In the genomic region with DNA sequence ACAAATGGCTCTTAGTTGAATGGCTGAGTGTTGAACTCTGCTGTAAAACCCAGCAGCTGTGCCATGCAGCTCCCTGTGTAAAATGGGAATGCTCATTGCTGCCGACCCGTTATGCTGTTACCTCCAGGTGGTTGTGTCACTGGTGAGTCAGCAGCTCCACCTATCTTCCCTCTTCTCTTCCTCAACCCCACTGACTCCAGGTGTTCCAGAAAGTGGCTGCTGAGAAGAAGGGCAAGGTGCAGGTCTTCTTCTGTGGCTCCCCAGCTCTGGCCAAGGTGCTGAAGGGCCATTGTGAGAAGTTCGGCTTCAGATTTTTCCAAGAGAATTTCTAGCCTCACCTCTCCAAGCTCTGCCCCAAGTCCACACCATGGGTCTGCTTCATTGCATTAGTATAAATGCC, we compare ENCODE assay signal across 25 cellular contexts. TPM values are rescaled to one million over a fixed set of nuclear protein-coding genes. Genes with fewer than 3 reads are reported as not detected.
DNase-seq lines count a peak whose midpoint lies in the region; ATAC-seq and TF ChIP-seq lines count a peak whose summit lies in the region.
"Had no signal": no experiment of that assay in that cellular context is flagged by ENCODE, and none has a peak within 500 bp of the region (broad histone marks: within the 10 kb centered on the region; RNA-seq: fewer than 3 reads in every experiment).

No MANE protein-coding gene starts in this region.

- H3K27me3 Mint-ChIP-seq in H9 (ENCODE audit: low read depth): peaks cover 22% of the 10 kb centered on the region

- H3K9me3 Mint-ChIP-seq in H9: no peaks in the 10 kb centered on the region
- H3K9me3 Mint-ChIP-seq: CD14-positive monocyte; effector memory CD8-positive, alpha-beta T cell had no signal

- H3K27me3 ChIP-seq in WERI-Rb-1 (ENCODE audit: insufficient read depth, low read depth, severe bottlenecking): no peaks in the 10 kb centered on the region
- H3K27me3 ChIP-seq in H9 (ENCODE audit: insufficient read depth, low read length): no peaks in the 10 kb centered on the region
- H3K27me3 ChIP-seq in aorta (ENCODE audit: control insufficient read depth in 1 of 2, insufficient read depth in 2 of 2, low read length in 1 of 2): no peaks in the 10 kb centered on the region
- H3K27me3 ChIP-seq: SJSA1, upper lobe of left lung had no signal

- H3K36me3 ChIP-seq in WERI-Rb-1 (no peaks in the 10 kb centered on the region), aorta (ENCODE audit: control insufficient read depth in 1 of 2, insufficient read depth in 2 of 2, low read length in 1 of 2) (no peaks in the 10 kb centered on the region)
- H3K36me3 ChIP-seq: HAP-1, left ventricle myocardium inferior, SJSA1, stomach, upper lobe of left lung had no signal

- intact Hi-C loops in aorta (cut with DNase I): loop anchor here (5.0 kb wide), 4 partner anchors 171 to 411 kb away; no protein-coding TSS in a partner anchor

- no peak overlapping the region for H2AK5ac ChIP-seq in H9 (ENCODE audit: insufficient read length, low read length)

- H3K56ac ChIP-seq in H9 (ENCODE audit: insufficient read length, low read depth, low read length): no peak overlapping the region

- H2BK12ac ChIP-seq in H9 (ENCODE audit: insufficient read length, low read depth, low read length): no peak overlapping the region

- no peak overlapping the region for H3K27ac Mint-ChIP-seq in H9
- H3K27ac Mint-ChIP-seq: CD14-positive monocyte; effector memory CD8-positive, alpha-beta T cell had no signal

- H4K8ac ChIP-seq in H9 (replicated peaks; ENCODE audit: insufficient read length, low read depth, low read length): no peak overlapping the region

- H3K4me1 ChIP-seq in H9 (ENCODE audit: insufficient read depth, low read length) (no peaks in the 10 kb centered on the region), aorta (ENCODE audit: control insufficient read depth in 1 of 2, insufficient read depth in 2 of 2, low read length in 2 of 2) (no peaks in the 10 kb centered on the region)

- H3K4me1 Mint-ChIP-seq in H9: peaks cover 19 to 23% of the 10 kb centered on the region in 2 experiments

- H3K23me2 ChIP-seq in H9 (ENCODE audit: insufficient read length, low read depth, low read length, poor library complexity, severe bottlenecking): no peaks in the 10 kb centered on the region

- no peak overlapping the region for H2BK15ac ChIP-seq in H9 (ENCODE audit: low read depth, low read length)

- H3K4me3 ChIP-seq in WERI-Rb-1 (ENCODE audit: low read depth, low read length) (no peak overlapping the region), aorta (ENCODE audit: low read length in 2 of 2) (no peak overlapping the region)
- H3K4me3 ChIP-seq: HAP-1, left ventricle myocardium inferior, SJSA1, stomach, upper lobe of left lung had no signal

- peak; percentile 52 for TF ChIP-seq CTCF in WERI-Rb-1 (IDR thresholded peaks at IDR 0.05; ENCODE audit: low read depth, low read length)
- no peak for TF ChIP-seq CTCF in H9 (conservative IDR thresholded peaks at IDR 0.05)

- H3K14ac ChIP-seq in H9 (ENCODE audit: insufficient read depth, low read length): no peak overlapping the region

- H3K79me1 ChIP-seq in H9 (ENCODE audit: insufficient read depth, low read depth, low read length, poor library complexity, severe bottlenecking): no peaks in the 10 kb centered on the region

- H2BK120ac ChIP-seq in H9 (ENCODE audit: low read depth, low read length, poor library complexity, severe bottlenecking): no peak overlapping the region

- DNase-seq in NCI-H82 (lab: John Stamatoyannopoulos, UW) (peak; percentile 47), NCI-H82 treated with DMSO at 0.1 percent for 48 hours (lab: John Stamatoyannopoulos, UW; ENCODE audit: unreplicated experiment) (no peak), M059J (ENCODE audit: low read depth) (peak; percentile 16), WERI-Rb-1 (peak; percentile 38), kidney tubule cell (ENCODE audit: low spot score) (peak; percentile 52), globus pallidus (ENCODE audit: low spot score) (no peak), H9 (no peak), aorta (no peak)
- DNase-seq: activated CD4-positive, CD25-positive, alpha-beta regulatory T cell treated with anti-CD3 and anti-CD28 coated beads, Interleukin-2, amount 50 U/mL, for 72 hours; activated effector memory CD4-positive, alpha-beta T cell treated with Interleukin-2 at 50 U/mL for 16 hours; amygdala; cerebellar nuclear complex; DMS79 treated with DMSO at 0.1 percent for 48 hours; effector memory CD8-positive, alpha-beta T cell; hippocampal formation; left ventricle myocardium inferior; MM.1S; NCI-H2029; right cardiac atrium; stimulated activated CD4-positive, alpha-beta T cell treated with anti-CD3 and anti-CD28 coated beads, Interleukin-1b, Interleukin-23, amount 100 ng/mL, for 48 hours; stomach; upper lobe of left lung had no signal

- no peaks in the 10 kb centered on the region for H3K36me3 Mint-ChIP-seq in H9 (ENCODE audit: insufficient read depth in 1 of 3, low read depth in 3 of 3)
- H3K36me3 Mint-ChIP-seq: CD14-positive monocyte had no signal

- no peak overlapping the region for H2BK5ac ChIP-seq in H9 (ENCODE audit: insufficient read length, low read length)

- no peak overlapping the region for H3K18ac ChIP-seq in H9 (ENCODE audit: insufficient read length, low read depth, low read length)

- no peak for ATAC-seq in aorta (ENCODE audit: low FRiP score)
- ATAC-seq: effector memory CD8-positive, alpha-beta T cell; right cardiac atrium had no signal

- no peak overlapping the region for H3K4ac ChIP-seq in H9 (ENCODE audit: low read depth, low read length)

- H3K79me2 ChIP-seq in H9 (ENCODE audit: insufficient read depth, low read length): no peaks in the 10 kb centered on the region

- no CpG with 5 or more reads among the region's 3 CpGs for WGBS in H9 (ENCODE audit: extremely low coverage, insufficient read length, low lambda C conversion rate)
- 38 to 52% methylated on average over 3 of the region's 3 CpGs for WGBS in aorta, 2 donors

- no peak overlapping the region for H3K4me2 ChIP-seq in H9 (ENCODE audit: insufficient read depth, insufficient read length, low read length)

- no peak overlapping the region for H2BK20ac ChIP-seq in H9 (ENCODE audit: low read depth, low read length, poor library complexity, severe bottlenecking)

- H3K23ac ChIP-seq in H9 (ENCODE audit: insufficient read length, low read depth, low read length): no peak overlapping the region

- H3K27ac ChIP-seq in WERI-Rb-1: no peak overlapping the region
- H3K27ac ChIP-seq in H9 (ENCODE audit: insufficient read length, low read depth, low read length): no peak overlapping the region
- H3K27ac ChIP-seq in aorta (ENCODE audit: low read depth in 1 of 2, low read length in 2 of 2): no peak overlapping the region
- H3K27ac ChIP-seq: left ventricle myocardium inferior, SJSA1, stomach, upper lobe of left lung had no signal

- H3K9ac ChIP-seq in H9 (ENCODE audit: extremely low read depth, insufficient read length, low read length): no peak overlapping the region

- no peak overlapping the region for H3K4me3 Mint-ChIP-seq in H9
- H3K4me3 Mint-ChIP-seq: CD14-positive monocyte; effector memory CD8-positive, alpha-beta T cell had no signal

- H3K9me3 ChIP-seq in WERI-Rb-1 (ENCODE audit: severe bottlenecking) (no peaks in the 10 kb centered on the region), H9 (ENCODE audit: control insufficient read depth, low read depth, low read length) (no peaks in the 10 kb centered on the region), aorta (ENCODE audit: control insufficient read depth, low read length) (no peaks in the 10 kb centered on the region)
- H3K9me3 ChIP-seq: HAP-1, left ventricle myocardium inferior, SJSA1, stomach, upper lobe of left lung had no signal

- H4K5ac ChIP-seq in H9 (ENCODE audit: insufficient read length, low read depth, low read length): no peak overlapping the region

- H4K91ac ChIP-seq in H9 (ENCODE audit: insufficient read length, low read depth, low read length): no peak overlapping the region

- no peak overlapping the region for H2AFZ ChIP-seq in H9 (ENCODE audit: low read length)

- H4K20me1 ChIP-seq in H9 (ENCODE audit: control insufficient read depth, insufficient read depth, insufficient read length): no peaks in the 10 kb centered on the region

- H3T11ph ChIP-seq in H9 (ENCODE audit: low read length): no peak overlapping the region

RNA-seq across cellular contexts. Expression of a gene that starts 41.9 kb away (rescaled TPM):
- total RNA-seq in M059J (2014; rRNA removed; shearing (Covaris generic)): 0.34 and 1.1 TPM in 2 replicates
- total RNA-seq in H9 (2021) (0.04 TPM in 1 of 2 replicates, not detected in the other), aorta (under 1 TPM; 0.18 to 0.19 TPM)
- under 1 TPM in 1 of 2 donors, not detected in 1; 0.23 TPM for polyA plus RNA-seq in aorta
- total RNA-seq: left ventricle myocardium inferior, SJSA1 had no signal
- polyA plus RNA-seq: CD14-positive monocyte had no signal

Comparison
In these comparisons a context has a peak if more than half of its experiments do, and no peak if none do; other contexts are left out.
1. DNase-seq: peak in NCI-H82 (single experiment), M059J (single experiment), WERI-Rb-1 (single experiment) and kidney tubule cell (single experiment); none in NCI-H82 treated with DMSO at 0.1 percent for 48 hours (single experiment), globus pallidus (single experiment), H9 (single experiment) and aorta (0 of 2).